ENCODE assay signal across 12 cellular contexts in the genomic region with DNA sequence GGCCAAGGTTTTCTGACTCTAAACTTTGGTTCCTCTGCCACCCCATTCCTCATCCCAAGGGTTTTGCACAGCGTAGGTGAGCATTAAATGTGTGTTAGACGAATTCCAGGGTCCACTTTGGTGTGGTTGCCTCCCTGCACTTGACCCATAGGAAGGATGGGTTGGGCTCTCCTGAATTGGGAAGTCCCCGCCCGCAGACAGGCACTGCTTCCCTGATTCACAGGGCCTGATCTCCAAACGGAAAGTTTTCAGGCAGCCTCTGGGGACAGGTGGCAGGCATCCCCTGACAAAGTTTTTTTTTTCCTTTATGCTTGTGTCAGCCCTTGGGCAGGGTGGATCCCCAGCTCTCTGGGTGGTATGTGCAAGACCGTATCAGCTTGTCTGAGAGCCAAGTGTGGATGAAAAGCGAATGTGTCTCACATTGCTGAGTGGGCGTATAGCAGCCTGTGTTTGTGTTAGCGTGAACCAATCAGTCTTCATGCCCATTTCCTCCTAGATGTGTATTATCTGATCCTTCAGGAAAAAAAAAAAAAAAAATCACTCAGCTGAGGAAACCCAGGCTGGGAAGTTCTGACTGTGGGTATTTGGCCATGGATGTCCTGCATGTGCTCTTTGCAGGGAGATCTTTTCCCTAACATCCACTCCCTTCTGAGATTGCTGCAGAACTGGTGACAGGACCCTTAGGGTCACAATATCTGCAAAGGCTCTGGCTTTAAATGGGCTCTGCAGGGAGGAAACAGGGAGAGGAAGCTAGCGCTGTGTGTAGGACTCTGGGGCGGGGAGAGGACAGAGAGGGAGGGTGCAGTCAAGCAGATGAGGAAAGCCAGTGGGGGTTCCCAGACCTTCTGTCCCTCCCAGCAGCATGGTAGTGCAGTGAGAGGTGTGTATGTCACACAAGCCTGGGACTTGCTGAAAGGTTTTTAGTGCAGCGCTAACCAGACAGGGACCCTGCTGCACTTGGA. TPM values are rescaled to one million over a fixed set of nuclear protein-coding genes. Genes with fewer than 3 reads are reported as not detected.
A peak's percentile ranks its signal among the peaks of the same experiment; 100 is the strongest.
DNase-seq lines count a peak whose midpoint lies in the region; ATAC-seq and TF ChIP-seq lines count a peak whose summit lies in the region.
"Had no signal": no experiment of that assay in that cellular context is flagged by ENCODE, and none has a peak within 500 bp of the region (broad histone marks: within the 10 kb centered on the region; RNA-seq: fewer than 3 reads in every experiment).

No MANE protein-coding gene starts in this region.

- in situ Hi-C loops in ACHN (cut with HindIII; ENCODE audit: low pct_ligation_motif_present, low pct_unique_long_range_greater_than_20kb, low sequenced_read_pairs) = no loop called here

- H3K4me3 ChIP-seq in fibroblast of villous mesenchyme (ENCODE audit: low read depth, low read length) = no peak overlapping the region
- H3K4me3 ChIP-seq: prostate gland had no signal

- peak; percentile 53 for DNase-seq in ACHN
- DNase-seq in NCI-H2029 (lab: John Stamatoyannopoulos, UW) = peak; percentile 62
- peak; percentile 88 for DNase-seq in fibroblast of villous mesenchyme (ENCODE audit: low read depth)
- DNase-seq in OCI-M2 (lab: John Stamatoyannopoulos, UW; ENCODE audit: unreplicated experiment) = no peak
- no peak for DNase-seq in SHP77 treated with DMSO at 0.1 percent for 48 hours (lab: John Stamatoyannopoulos, UW)
- DNase-seq in activated CD4-positive, alpha-beta T cell treated with anti-CD3 and anti-CD28 coated beads for 4 hours = no peak
- DNase-seq: activated naive CD4-positive, alpha-beta T cell treated with anti-CD3 and anti-CD28 coated beads, Interleukin-2, amount 10 ng/mL, durations not matched to agents 7 days and 5 days; effector memory CD8-positive, alpha-beta T cell; PC-3 had no signal

- TF ChIP-seq CTCF in fibroblast of villous mesenchyme (IDR thresholded peaks at IDR 0.05; ENCODE audit: insufficient read depth, low read depth, low read length) = no peak

- ATAC-seq in GM19025 (IDR thresholded peaks at IDR 0.05; ENCODE audit: low read depth, unreplicated experiment) = peak; percentile 62
- ATAC-seq in HG03108 (IDR thresholded peaks at IDR 0.05; ENCODE audit: unreplicated experiment) = no peak
- ATAC-seq: effector memory CD8-positive, alpha-beta T cell; PC-3 had no signal

RNA-seq across cellular contexts. Expression of gene TRABD2B, which starts 42.2 kb away (rescaled TPM):
- not detected in 2 replicates for total RNA-seq in fibroblast of villous mesenchyme

Comparison
In these comparisons a context has a peak if more than half of its experiments do, and no peak if none do; other contexts are left out.
1. DNase-seq: peak in ACHN (single experiment), NCI-H2029 (single experiment) and fibroblast of villous mesenchyme (single experiment); none in OCI-M2 (single experiment), SHP77 treated with DMSO at 0.1 percent for 48 hours (single experiment) and activated CD4-positive, alpha-beta T cell treated with anti-CD3 and anti-CD28 coated beads for 4 hours (0 of 2).